In genomic region chr2:181273986-181274385, GRCh38 we compare ENCODE assay signal across 19 cellular contexts.
"Had no signal": no experiment of that assay in that cellular context is flagged by ENCODE, and none has a peak within 500 bp of the region (broad histone marks: within the 10 kb centered on the region; RNA-seq: fewer than 3 reads in every experiment).

No MANE protein-coding gene starts in this region.

- H3K9me3 Mint-ChIP-seq: stimulated activated naive B cell treated with anti-CD40 and anti-IgM and Interleukin-4, amounts not matched to agents 10 μg/mL and 1 μg/mL and 100 μg/mL, for 72 hours; stimulated activated naive CD8-positive, alpha-beta T cell treated with anti-CD3 and anti-CD28 coated beads, Interleukin-15, amount 100 ng/mL, for 72 hours had no signal

- H3K4me1 ChIP-seq: colonic mucosa, esophagus squamous epithelium, heart left ventricle, psoas muscle, right lobe of liver, testis, transverse colon had no signal

- H3K4me3 ChIP-seq: colonic mucosa, esophagus squamous epithelium, heart left ventricle, psoas muscle, right lobe of liver, testis, transverse colon had no signal

- H3K9me3 ChIP-seq: colonic mucosa, esophagus squamous epithelium, heart left ventricle, neutrophil, psoas muscle, right lobe of liver, testis, transverse colon had no signal

- H3K36me3 Mint-ChIP-seq: stimulated activated naive B cell treated with anti-CD40 and anti-IgM and Interleukin-4, amounts not matched to agents 10 μg/mL and 1 μg/mL and 100 μg/mL, for 72 hours had no signal

- H3K36me3 ChIP-seq: colonic mucosa, esophagus squamous epithelium, heart left ventricle, neutrophil, right lobe of liver, transverse colon had no signal

- DNase-seq: colonic mucosa; dermis blood vessel endothelial cell; esophagus squamous epithelium; heart left ventricle; hypothalamus; islet precursor cell; mammary epithelial cell; naive thymus-derived CD4-positive, alpha-beta T cell; psoas muscle; retina; right lobe of liver; stimulated activated CD4-positive, alpha-beta T cell treated with anti-CD3 and anti-CD28 coated beads, Interleukin-1b, Interleukin-23, amount 100 ng/mL, for 48 hours; stimulated activated CD4-positive, alpha-beta T cell treated with anti-CD3 and anti-CD28 coated beads, Interleukin-4, amount 100 ng/mL, for 24 hours; stimulated activated naive B cell treated with anti-CD40 and anti-IgM and Interleukin-4, amounts not matched to agents 10 μg/mL and 1 μg/mL and 100 μg/mL, for 72 hours; stimulated activated naive CD8-positive, alpha-beta T cell treated with anti-CD3 and anti-CD28 coated beads, Interleukin-15, amount 100 ng/mL, for 72 hours; testis; transverse colon had no signal

- H3K4me1 Mint-ChIP-seq: stimulated activated naive B cell treated with anti-CD40 and anti-IgM and Interleukin-4, amounts not matched to agents 10 μg/mL and 1 μg/mL and 100 μg/mL, for 72 hours had no signal

- H3K27ac Mint-ChIP-seq: stimulated activated naive B cell treated with anti-CD40 and anti-IgM and Interleukin-4, amounts not matched to agents 10 μg/mL and 1 μg/mL and 100 μg/mL, for 72 hours; stimulated activated naive CD8-positive, alpha-beta T cell treated with anti-CD3 and anti-CD28 coated beads, Interleukin-15, amount 100 ng/mL, for 72 hours had no signal

- H3K27me3 ChIP-seq: colonic mucosa, esophagus squamous epithelium, heart left ventricle, neutrophil, right lobe of liver, testis, transverse colon had no signal

- H3K27ac ChIP-seq: colonic mucosa, esophagus squamous epithelium, heart left ventricle, neutrophil, psoas muscle, right lobe of liver, testis, transverse colon had no signal

- ATAC-seq: heart left ventricle; left lobe of liver; naive thymus-derived CD4-positive, alpha-beta T cell; psoas muscle; right lobe of liver; stimulated activated naive B cell treated with anti-CD40 and anti-IgM and Interleukin-4, amounts not matched to agents 10 μg/mL and 1 μg/mL and 100 μg/mL, for 72 hours; stimulated activated naive CD8-positive, alpha-beta T cell treated with anti-CD3 and anti-CD28 coated beads, Interleukin-15, amount 100 ng/mL, for 72 hours had no signal

- H3K4me3 Mint-ChIP-seq: naive thymus-derived CD4-positive, alpha-beta T cell; stimulated activated naive B cell treated with anti-CD40 and anti-IgM and Interleukin-4, amounts not matched to agents 10 μg/mL and 1 μg/mL and 100 μg/mL, for 72 hours; stimulated activated naive CD8-positive, alpha-beta T cell treated with anti-CD3 and anti-CD28 coated beads, Interleukin-15, amount 100 ng/mL, for 72 hours had no signal

- H3K27me3 Mint-ChIP-seq: naive thymus-derived CD4-positive, alpha-beta T cell; stimulated activated naive B cell treated with anti-CD40 and anti-IgM and Interleukin-4, amounts not matched to agents 10 μg/mL and 1 μg/mL and 100 μg/mL, for 72 hours; stimulated activated naive CD8-positive, alpha-beta T cell treated with anti-CD3 and anti-CD28 coated beads, Interleukin-15, amount 100 ng/mL, for 72 hours had no signal
